14 cellular contexts compared by ENCODE assay signal in genomic region chr14:104085889-104086201, GRCh38. TPM values are rescaled to one million over a fixed set of nuclear protein-coding genes. Genes with fewer than 3 reads are reported as not detected.
A peak's percentile ranks its signal among the peaks of the same experiment; 100 is the strongest.
DNase-seq lines count a peak whose midpoint lies in the region; ATAC-seq, FAIRE-seq and TF ChIP-seq lines count a peak whose summit lies in the region.
"Had no signal": no experiment of that assay in that cellular context is flagged by ENCODE, and none has a peak within 500 bp of the region (broad histone marks: within the 10 kb centered on the region; RNA-seq: fewer than 3 reads in every experiment).

No MANE protein-coding gene starts in this region.

- H3K4me3 Mint-ChIP-seq in WTC11 = peak overlapping the region; percentile 39
- H3K4me3 Mint-ChIP-seq: dendritic cell treated with granulocyte-macrophage colony-stimulating factor and Interleukin-4, amounts not matched to agents 40 ng/mL and 50 ng/mL, for 4 days had no signal

- no peaks in the 10 kb centered on the region for H3K36me3 Mint-ChIP-seq in WTC11
- H3K36me3 Mint-ChIP-seq: activated naive CD4-positive, alpha-beta T cell treated with anti-CD3 and anti-CD28 coated beads, Interleukin-2, amount 50 U/mL, for 72 hours had no signal

- H3K27ac ChIP-seq in iPS-20b (ENCODE audit: low read length) = no peak overlapping the region
- no peak overlapping the region for H3K27ac ChIP-seq in stomach
- H3K27ac ChIP-seq: body of pancreas had no signal

- H3K9me3 Mint-ChIP-seq in WTC11 = no peaks in the 10 kb centered on the region
- H3K9me3 Mint-ChIP-seq: activated naive CD4-positive, alpha-beta T cell treated with anti-CD3 and anti-CD28 coated beads, Interleukin-2, amount 50 U/mL, for 72 hours; dendritic cell treated with granulocyte-macrophage colony-stimulating factor and Interleukin-4, amounts not matched to agents 40 ng/mL and 50 ng/mL, for 4 days had no signal

- H3K4me1 Mint-ChIP-seq in WTC11 = 0 out of 2 replicates have a peak, but pooled peaks cover 4% of the 10 kb centered on the region

- POLR2A ChIA-PET in WTC11 (lab: Charles Lee) = no interaction called here

- TF ChIP-seq POLR2A in stomach (IDR thresholded peaks at IDR 0.05) (no peak), lower leg skin (IDR thresholded peaks at IDR 0.05) (no peak)

- no peak overlapping the region for H3K9ac ChIP-seq in iPS-20b (ENCODE audit: low read depth, low read length)

- H3K27me3 ChIP-seq in iPS-20b (ENCODE audit: insufficient read depth, low read length) (peaks cover 10% of the 10 kb centered on the region; the same call in 1 of the 2 replicates), stomach (peaks cover 0 to 48% (median 17%) of the 10 kb centered on the region in 3 donors)
- H3K27me3 ChIP-seq: body of pancreas had no signal

- no peak for ATAC-seq in WTC11

- no peak overlapping the region for H3K27ac Mint-ChIP-seq in WTC11
- H3K27ac Mint-ChIP-seq: activated naive CD4-positive, alpha-beta T cell treated with anti-CD3 and anti-CD28 coated beads, Interleukin-2, amount 50 U/mL, for 72 hours; dendritic cell treated with granulocyte-macrophage colony-stimulating factor and Interleukin-4, amounts not matched to agents 40 ng/mL and 50 ng/mL, for 4 days had no signal

- CTCF ChIA-PET in WTC11 (lab: Charles Lee) = interaction anchor here (0.7 to 5.5 kb wide), 5 partner anchors 8 to 480 kb away, joined by 4 to 52 read pairs (median 5); no protein-coding TSS in a partner anchor

- H3K4me3 ChIP-seq in iPS-20b (ENCODE audit: low read length) = peak overlapping the region; percentile 42; the same call in 1 of the 2 replicates
- peak overlapping the region; percentile 15 to 38 (median 29) for H3K4me3 ChIP-seq in stomach
- no peak overlapping the region for H3K4me3 ChIP-seq in lower leg skin (ENCODE audit: low read depth, poor library complexity, severe bottlenecking)
- H3K4me3 ChIP-seq: body of pancreas had no signal

- 36 to 63% (median 51%) methylated on average over 5 to 29 of the region's 29 CpGs; no CpG with 5 or more reads in 1 of the 5 donors for WGBS in stomach, 5 donors
- 50 to 58% methylated on average over 1 to 21 of the region's 29 CpGs for WGBS in lower leg skin, 2 donors

- intact Hi-C loops in stomach (cut with DNase I; ENCODE audit: low total_unique reads) (no loop called here), lower leg skin (cut with DNase I; ENCODE audit: low total_unique reads) (loop anchor here (5.0 to 10.0 kb wide), 2 partner anchors 476 to 559 kb away; no protein-coding TSS in a partner anchor)

- no peaks in the 10 kb centered on the region for H3K9me3 ChIP-seq in iPS-20b (ENCODE audit: insufficient read depth, low read depth, low read length)
- no peaks in the 10 kb centered on the region for H3K9me3 ChIP-seq in stomach
- H3K9me3 ChIP-seq: body of pancreas, Caco-2 had no signal

- H3K36me3 ChIP-seq in iPS-20b (ENCODE audit: insufficient read depth, low read depth, low read length) (no peaks in the 10 kb centered on the region), stomach (no peaks in the 10 kb centered on the region)

- H3K27me3 Mint-ChIP-seq in WTC11 (ENCODE audit: low read depth) = no peaks in the 10 kb centered on the region

- no peak for FAIRE-seq in GM19239 (lab: Jason Lieb, UNC)

- no peak for TF ChIP-seq CTCF in WTC11 (IDR thresholded peaks at IDR 0.05)
- no peak for TF ChIP-seq CTCF in stomach (IDR thresholded peaks at IDR 0.05)
- no peak for TF ChIP-seq CTCF in lower leg skin (IDR thresholded peaks at IDR 0.05)

- peak; percentile 5 for DNase-seq in GM19239 (ENCODE audit: insufficient read length, low spot score)
- DNase-seq in WTC11 (ENCODE audit: low spot score) = no peak
- no peak for DNase-seq in stomach
- DNase-seq in stimulated activated CD4-positive, alpha-beta T cell treated with anti-CD3 and anti-CD28 coated beads, Interleukin-4, amount 100 ng/mL, for 1 hour = no peak
- no peak for DNase-seq in lower leg skin (ENCODE audit: low spot score in 2 of 2)
- DNase-seq in HPDE6-E6E7 (ENCODE audit: extremely low spot score) = no peak
- DNase-seq: NCI-H1105, NCI-H82, SW 1271 had no signal

- H3K4me1 ChIP-seq in iPS-20b (ENCODE audit: insufficient read depth, low read length) (no peaks in the 10 kb centered on the region), stomach (peaks cover 19 to 70% (median 66%) of the 10 kb centered on the region in 4 donors)

- no peak for TF ChIP-seq EP300 in stomach (IDR thresholded peaks at IDR 0.05)

TF ChIP-seq in WTC11, 78 proteins besides CTCF, POLR2A, EP300 and RAD21:
- TF ChIP-seq MLX (CRISPR knock-in tag; IDR thresholded peaks at IDR 0.05) (no peak), FOXP4 (CRISPR knock-in tag; IDR thresholded peaks at IDR 0.05) (no peak), ZNF317 (CRISPR knock-in tag; IDR thresholded peaks at IDR 0.05; ENCODE audit: borderline replicate concordance, low read depth) (no peak)

RNA-seq across cellular contexts. Expression of gene ASPG, which starts 0.3 kb away (rescaled TPM):
- total RNA-seq in WTC11 (2021) = 3.4 to 3.8 TPM (median 3.5 TPM) in 3 replicates
- total RNA-seq in stomach = 10 to 100 TPM in 1 of 5 donors, 1 to 10 TPM in 2, under 1 TPM in 1, not detected in 1; 0.58 to 10.7 (median 5.3) TPM
- 1 to 10 TPM in 2 of 3 donors, under 1 TPM in 1; 0.12 to 5.5 (median 4.4) TPM for polyA plus RNA-seq in stomach
- 10 to 100 TPM; 12.1 to 56.6 (median 25.4) TPM for total RNA-seq in lower leg skin
- total RNA-seq: activated naive CD4-positive, alpha-beta T cell treated with anti-CD3 and anti-CD28 coated beads, Interleukin-2, amount 50 U/mL, for 72 hours; Caco-2 had no signal

RNA-seq across cellular contexts. Expression of gene KIF26A, which starts 52.5 kb away (rescaled TPM):
- total RNA-seq in WTC11 (2021) (36.4 to 53.4 TPM (median 39.5 TPM) in 3 replicates), stomach (10 to 100 TPM in 1 of 5 donors, 1 to 10 TPM in 3, under 1 TPM in 1; 0.89 to 21.7 (median 2.8) TPM), lower leg skin (1 to 10 TPM; 3.7 to 5.3 (median 4.5) TPM)
- polyA plus RNA-seq in stomach = 1 to 10 TPM in 2 of 3 donors, under 1 TPM in 1; 0.65 to 1.8 (median 1.2) TPM
